ENCODE assay signal across 24 cellular contexts in the genomic region with DNA sequence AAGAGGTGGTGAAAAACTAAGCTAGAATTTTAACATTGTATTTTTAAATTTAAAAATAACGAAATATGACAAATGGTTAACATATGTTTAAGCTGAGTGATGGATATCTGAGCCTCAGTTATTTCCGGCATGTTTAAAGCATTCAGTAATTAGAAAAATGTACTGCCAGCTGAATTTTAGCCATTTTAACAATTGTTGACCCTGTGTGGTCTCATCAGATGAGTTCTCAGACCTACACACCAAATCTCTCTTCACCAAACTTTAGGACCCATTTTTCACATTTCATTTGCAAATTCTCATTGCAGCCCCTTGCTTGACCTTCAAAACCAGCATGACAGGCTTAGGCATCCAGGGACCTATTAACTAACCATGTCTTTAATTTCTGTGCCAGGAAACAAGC.
"Had no signal": no experiment of that assay in that cellular context is flagged by ENCODE, and none has a peak within 500 bp of the region (broad histone marks: within the 10 kb centered on the region; RNA-seq: fewer than 3 reads in every experiment).

No MANE protein-coding gene starts in this region.

- DNase-seq: activated CD4-positive, alpha-beta memory T cell treated with anti-CD3 and anti-CD28 coated beads, Interleukin-2, amount 10 ng/mL, durations not matched to agents 7 days and 5 days; activated CD4-positive, alpha-beta T cell treated with anti-CD3 and anti-CD28 coated beads for 36 hours; activated CD4-positive, alpha-beta T cell treated with anti-CD3 and anti-CD28 coated beads, Interleukin-2, amount 50 U/mL, for 1 hour; activated gamma-delta T cell; activated naive CD4-positive, alpha-beta T cell treated with anti-CD3 and anti-CD28 coated beads for 36 hours; activated T-cell treated with anti-CD3 and anti-CD28 coated beads for 4 hours; activated T-cell treated with anti-CD3 and anti-CD28 coated beads, Interleukin-2, amount 50 U/mL, for 48 hours; brain microvascular endothelial cell; MM.1S; NCI-H146; NCI-H187 treated with DMSO at 0.1 percent for 48 hours; NCI-H2171; NCI-H226; NCI-H526; NCI-H82; RPMI8226; SK-N-SH; T-helper 1 cell; WERI-Rb-1 had no signal

- H3K9ac ChIP-seq: KMS-11, SK-N-SH had no signal

- H3K9me3 Mint-ChIP-seq: activated CD4-positive, alpha-beta memory T cell treated with anti-CD3 and anti-CD28 coated beads, Interleukin-2, amount 10 ng/mL, durations not matched to agents 7 days and 5 days; activated naive CD4-positive, alpha-beta T cell treated with anti-CD3 and anti-CD28 coated beads for 36 hours; activated T-helper 17 cell treated with anti-CD3 and anti-CD28 coated beads, Interleukin-2, amount 50 U/mL, for 72 hours had no signal

- H3K4me3 Mint-ChIP-seq: activated CD4-positive, alpha-beta memory T cell treated with anti-CD3 and anti-CD28 coated beads, Interleukin-2, amount 10 ng/mL, durations not matched to agents 7 days and 5 days; activated CD4-positive, alpha-beta T cell treated with anti-CD3 and anti-CD28 coated beads for 36 hours; activated naive CD4-positive, alpha-beta T cell treated with anti-CD3 and anti-CD28 coated beads for 36 hours; activated naive CD8-positive, alpha-beta T cell; activated T-helper 17 cell treated with anti-CD3 and anti-CD28 coated beads, Interleukin-2, amount 50 U/mL, for 72 hours; IgD-negative memory B cell had no signal

- H3K27ac ChIP-seq: brain microvascular endothelial cell, cardiac muscle cell, KMS-11, WERI-Rb-1 had no signal

- H3K36me3 Mint-ChIP-seq: activated naive CD8-positive, alpha-beta T cell; IgD-negative memory B cell had no signal

- H3K27me3 Mint-ChIP-seq: activated CD4-positive, alpha-beta memory T cell treated with anti-CD3 and anti-CD28 coated beads, Interleukin-2, amount 10 ng/mL, durations not matched to agents 7 days and 5 days; activated CD4-positive, alpha-beta T cell treated with anti-CD3 and anti-CD28 coated beads for 36 hours; activated naive CD8-positive, alpha-beta T cell; IgD-negative memory B cell had no signal

- H3K4me3 ChIP-seq: cardiac muscle cell had no signal

- H3K9me3 ChIP-seq: SK-N-SH had no signal

- H3K27me3 ChIP-seq: brain microvascular endothelial cell, cardiac muscle cell had no signal

- H3K4me1 Mint-ChIP-seq: activated CD4-positive, alpha-beta memory T cell treated with anti-CD3 and anti-CD28 coated beads, Interleukin-2, amount 10 ng/mL, durations not matched to agents 7 days and 5 days; activated CD4-positive, alpha-beta T cell treated with anti-CD3 and anti-CD28 coated beads for 36 hours; activated T-helper 17 cell treated with anti-CD3 and anti-CD28 coated beads, Interleukin-2, amount 50 U/mL, for 72 hours; IgD-negative memory B cell had no signal

- H3K4me2 ChIP-seq: KMS-11, SK-N-SH had no signal

- H3K27ac Mint-ChIP-seq: activated CD4-positive, alpha-beta memory T cell treated with anti-CD3 and anti-CD28 coated beads, Interleukin-2, amount 10 ng/mL, durations not matched to agents 7 days and 5 days; activated CD4-positive, alpha-beta T cell treated with anti-CD3 and anti-CD28 coated beads for 36 hours; activated naive CD4-positive, alpha-beta T cell treated with anti-CD3 and anti-CD28 coated beads for 36 hours; activated naive CD8-positive, alpha-beta T cell; activated T-helper 17 cell treated with anti-CD3 and anti-CD28 coated beads, Interleukin-2, amount 50 U/mL, for 72 hours; IgD-negative memory B cell had no signal

- H3K36me3 ChIP-seq: brain microvascular endothelial cell, cardiac muscle cell, WERI-Rb-1 had no signal
